9 cellular contexts compared by ENCODE assay signal in the genomic region with DNA sequence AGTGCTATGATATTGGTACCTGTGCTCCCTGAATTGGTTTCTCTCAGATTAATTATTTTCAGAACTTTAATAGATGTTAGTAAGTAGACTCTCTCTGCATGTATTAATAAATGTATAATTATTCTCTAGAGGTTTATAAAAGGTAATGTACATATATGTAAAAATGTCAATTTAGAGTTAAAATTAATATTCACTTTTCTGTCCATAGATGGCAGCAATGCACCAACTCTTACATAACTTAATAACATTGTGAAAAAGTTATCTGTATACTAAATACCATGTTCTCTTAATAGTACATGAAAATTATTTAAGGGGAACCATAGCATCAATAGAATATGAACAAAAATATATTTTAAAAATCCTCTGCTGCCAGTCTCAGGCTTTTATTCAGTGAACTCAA.
A peak's percentile ranks its signal among the peaks of the same experiment; 100 is the strongest.
DNase-seq lines count a peak whose midpoint lies in the region; ATAC-seq, FAIRE-seq and TF ChIP-seq lines count a peak whose summit lies in the region.
"Had no signal": no experiment of that assay in that cellular context is flagged by ENCODE, and none has a peak within 500 bp of the region (broad histone marks: within the 10 kb centered on the region; RNA-seq: fewer than 3 reads in every experiment).

No MANE protein-coding gene starts in this region.

- no peaks in the 10 kb centered on the region for H3K9me2 ChIP-seq in HCT116 (ENCODE audit: insufficient read depth)

- no peak for FAIRE-seq in D721Med (lab: Jason Lieb, UNC)

- TF ChIP-seq EP300 in gastroesophageal sphincter (IDR thresholded peaks at IDR 0.05) = no peak

- H3K4me3 ChIP-seq in HCT116 (replicated peaks in 1 of 2; ENCODE audit: low read depth in 1 of 2, low read length in 2 of 2) (no peak overlapping the region), gastroesophageal sphincter (no peak overlapping the region)
- H3K4me3 ChIP-seq: skin epidermis had no signal

- H3K36me3 ChIP-seq in HCT116 (ENCODE audit: control insufficient read depth in 1 of 2, insufficient read depth in 2 of 2, low read length in 2 of 2) = no peaks in the 10 kb centered on the region
- no peaks in the 10 kb centered on the region for H3K36me3 ChIP-seq in gastroesophageal sphincter

- H3K27ac ChIP-seq in HCT116 (ENCODE audit: low read depth, low read length) = no peak overlapping the region
- H3K27ac ChIP-seq in gastroesophageal sphincter = no peak overlapping the region
- H3K27ac ChIP-seq: skin epidermis had no signal

- TF ChIP-seq CTCF in D721Med (IDR thresholded peaks at IDR 0.05; ENCODE audit: insufficient read depth, missing control alignments) = peak; percentile 68
- TF ChIP-seq CTCF in HCT116 (IDR thresholded peaks at IDR 0.05 in 2 of 3, conservative IDR thresholded peaks at IDR 0.05 in 1 of 3; ENCODE audit: borderline replicate concordance in 1 of 3, insufficient read depth in 1 of 3, low read depth in 2 of 3, low read length in 2 of 3) = peak in 2 of 3 experiments; percentile 6 to 47; a peak in 2 of 6 replicates
- peak in 1 of 4 experiments; percentile 30 for TF ChIP-seq CTCF in gastroesophageal sphincter (IDR thresholded peaks at IDR 0.05)

- no peak overlapping the region for H3K4me2 ChIP-seq in HCT116 (ENCODE audit: low read length)

- no peaks in the 10 kb centered on the region for H3K4me1 Mint-ChIP-seq in activated T-cell treated with anti-CD3 and anti-CD28 coated beads, Interleukin-2, amount 50 U/mL, for 72 hours (ENCODE audit: low read depth)

- DNase-seq in D721Med (ENCODE audit: insufficient read length, low spot score) (no peak), HCT116 (ENCODE audit: low read depth, low spot score) (no peak), SK-MEL-5 (ENCODE audit: low read depth, low spot score) (peak; percentile 34), kidney tubule cell (ENCODE audit: low spot score) (peak; percentile 7), MV-4-11 (lab: John Stamatoyannopoulos, UW) (no peak), SHP77 treated with DMSO at 0.1 percent for 48 hours (lab: John Stamatoyannopoulos, UW) (no peak)
- DNase-seq in activated T-cell treated with anti-CD3 and anti-CD28 coated beads, Interleukin-2, amount 50 U/mL, for 72 hours = no peak

- in situ Hi-C loops in SK-MEL-5 (cut with HindIII; ENCODE audit: low pct_unique_long_range_greater_than_20kb, low sequenced_read_pairs) = no loop called here

- no peak overlapping the region for H3K9ac ChIP-seq in HCT116 (ENCODE audit: low read length)

- H2AFZ ChIP-seq in HCT116 (ENCODE audit: low read depth, low read length, poor library complexity, severe bottlenecking) = peak overlapping the region; percentile 9

- no peaks in the 10 kb centered on the region for H3K79me2 ChIP-seq in HCT116 (ENCODE audit: insufficient read depth, low read length)

- no peaks in the 10 kb centered on the region for H3K27me3 Mint-ChIP-seq in activated T-cell treated with anti-CD3 and anti-CD28 coated beads, Interleukin-2, amount 50 U/mL, for 72 hours (ENCODE audit: low read depth)

- H3K36me3 Mint-ChIP-seq in activated T-cell treated with anti-CD3 and anti-CD28 coated beads, Interleukin-2, amount 50 U/mL, for 72 hours (ENCODE audit: insufficient read depth in 2 of 2) = no peaks in the 10 kb centered on the region

- POLR2A ChIA-PET in HCT116 (lab: Charles Lee) = no interaction called here

- H3K4me1 ChIP-seq in HCT116 (ENCODE audit: control insufficient read depth in 1 of 2, insufficient read depth in 2 of 2, low read length in 2 of 2) (no peaks in the 10 kb centered on the region), gastroesophageal sphincter (no peaks in the 10 kb centered on the region)

- ATAC-seq in HCT116 (no peak), gastroesophageal sphincter (no peak)
- no peak for ATAC-seq in activated T-cell treated with anti-CD3 and anti-CD28 coated beads, Interleukin-2, amount 50 U/mL, for 72 hours (replicated peaks in 1 of 2)

- RAD21 ChIA-PET in HCT116 (lab: Charles Lee; ENCODE audit: low non-redundant PET in 1 of 2, low total read pairs in 2 of 2, uncharacterized antibody in 2 of 2, unreplicated experiment in 2 of 2) = no interaction called here

- CTCF ChIA-PET in HCT116 (lab: Charles Lee) = no interaction called here

- peak; percentile 36; the same call in 1 of the 2 replicates for TF ChIP-seq RAD21 in HCT116 (IDR thresholded peaks at IDR 0.05; ENCODE audit: low read depth)

- no peak overlapping the region for H3K27ac Mint-ChIP-seq in activated T-cell treated with anti-CD3 and anti-CD28 coated beads, Interleukin-2, amount 50 U/mL, for 72 hours

- BruUV-seq in HCT116 (replicated peaks; lab: Mats Ljungman, UMichigan) = no TSS peak

- H4K20me1 ChIP-seq in HCT116 (ENCODE audit: insufficient read depth) = no peaks in the 10 kb centered on the region

- TF ChIP-seq POLR2A in HCT116 (IDR thresholded peaks at IDR 0.05; ENCODE audit: borderline replicate concordance, extremely low read depth, insufficient read depth, insufficient read length) = no peak
- TF ChIP-seq POLR2A in gastroesophageal sphincter (IDR thresholded peaks at IDR 0.05) = no peak

- H3K27me3 ChIP-seq in HCT116 (ENCODE audit: insufficient read depth, low read length) (no peaks in the 10 kb centered on the region), gastroesophageal sphincter (no peaks in the 10 kb centered on the region)

- H3K4me3 Mint-ChIP-seq in activated T-cell treated with anti-CD3 and anti-CD28 coated beads, Interleukin-2, amount 50 U/mL, for 72 hours = no peak overlapping the region

- H3K9me3 Mint-ChIP-seq in activated T-cell treated with anti-CD3 and anti-CD28 coated beads, Interleukin-2, amount 50 U/mL, for 72 hours = no peaks in the 10 kb centered on the region

- intact Hi-C loops in HCT116 (cut with micrococcal nuclease) = loop anchor here (10.0 kb wide), 2 partner anchors 342 to 602 kb away; no protein-coding TSS in a partner anchor

- H3K9me3 ChIP-seq in HCT116 (ENCODE audit: control insufficient read depth in 1 of 2, insufficient read depth in 1 of 2, low read depth in 1 of 2, low read length in 2 of 2) (no peaks in the 10 kb centered on the region), gastroesophageal sphincter (no peaks in the 10 kb centered on the region)

TF ChIP-seq in HCT116, 20 proteins besides CTCF, POLR2A, EP300 and RAD21 (continues in another document):
- TF ChIP-seq YY1 (IDR thresholded peaks at IDR 0.05; ENCODE audit: extremely low read depth, insufficient replicate concordance, low read depth, low read length) = no peak
- TF ChIP-seq, protein P1, sequence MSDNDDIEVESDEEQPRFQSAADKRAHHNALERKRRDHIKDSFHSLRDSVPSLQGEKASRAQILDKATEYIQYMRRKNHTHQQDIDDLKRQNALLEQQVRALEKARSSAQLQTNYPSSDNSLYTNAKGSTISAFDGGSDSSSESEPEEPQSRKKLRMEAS (IDR thresholded peaks at IDR 0.05) = no peak
- TF ChIP-seq, protein P2, sequence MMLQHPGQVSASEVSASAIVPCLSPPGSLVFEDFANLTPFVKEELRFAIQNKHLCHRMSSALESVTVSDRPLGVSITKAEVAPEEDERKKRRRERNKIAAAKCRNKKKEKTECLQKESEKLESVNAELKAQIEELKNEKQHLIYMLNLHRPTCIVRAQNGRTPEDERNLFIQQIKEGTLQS (IDR thresholded peaks at IDR 0.05) = no peak
- TF ChIP-seq ZFX (IDR thresholded peaks at IDR 0.05) = no peak
- TF ChIP-seq ELF1 (IDR thresholded peaks at IDR 0.05; ENCODE audit: borderline replicate concordance, low read depth) = no peak
- no peak for TF ChIP-seq SRF (IDR thresholded peaks at IDR 0.05; ENCODE audit: low read depth)
- TF ChIP-seq, protein P3, sequence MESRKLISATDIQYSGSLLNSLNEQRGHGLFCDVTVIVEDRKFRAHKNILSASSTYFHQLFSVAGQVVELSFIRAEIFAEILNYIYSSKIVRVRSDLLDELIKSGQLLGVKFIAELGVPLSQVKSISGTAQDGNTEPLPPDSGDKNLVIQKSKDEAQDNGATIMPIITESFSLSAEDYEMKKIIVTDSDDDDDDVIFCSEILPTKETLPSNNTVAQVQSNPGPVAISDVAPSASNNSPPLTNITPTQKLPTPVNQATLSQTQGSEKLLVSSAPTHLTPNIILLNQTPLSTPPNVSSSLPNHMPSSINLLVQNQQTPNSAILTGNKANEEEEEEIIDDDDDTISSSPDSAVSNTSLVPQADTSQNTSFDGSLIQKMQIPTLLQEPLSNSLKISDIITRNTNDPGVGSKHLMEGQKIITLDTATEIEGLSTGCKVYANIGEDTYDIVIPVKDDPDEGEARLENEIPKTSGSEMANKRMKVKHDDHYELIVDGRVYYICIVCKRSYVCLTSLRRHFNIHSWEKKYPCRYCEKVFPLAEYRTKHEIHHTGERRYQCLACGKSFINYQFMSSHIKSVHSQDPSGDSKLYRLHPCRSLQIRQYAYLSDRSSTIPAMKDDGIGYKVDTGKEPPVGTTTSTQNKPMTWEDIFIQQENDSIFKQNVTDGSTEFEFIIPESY (IDR thresholded peaks at IDR 0.05; ENCODE audit: extremely low read depth, insufficient replicate concordance, low read length) = no peak
- TF ChIP-seq, protein P4, sequence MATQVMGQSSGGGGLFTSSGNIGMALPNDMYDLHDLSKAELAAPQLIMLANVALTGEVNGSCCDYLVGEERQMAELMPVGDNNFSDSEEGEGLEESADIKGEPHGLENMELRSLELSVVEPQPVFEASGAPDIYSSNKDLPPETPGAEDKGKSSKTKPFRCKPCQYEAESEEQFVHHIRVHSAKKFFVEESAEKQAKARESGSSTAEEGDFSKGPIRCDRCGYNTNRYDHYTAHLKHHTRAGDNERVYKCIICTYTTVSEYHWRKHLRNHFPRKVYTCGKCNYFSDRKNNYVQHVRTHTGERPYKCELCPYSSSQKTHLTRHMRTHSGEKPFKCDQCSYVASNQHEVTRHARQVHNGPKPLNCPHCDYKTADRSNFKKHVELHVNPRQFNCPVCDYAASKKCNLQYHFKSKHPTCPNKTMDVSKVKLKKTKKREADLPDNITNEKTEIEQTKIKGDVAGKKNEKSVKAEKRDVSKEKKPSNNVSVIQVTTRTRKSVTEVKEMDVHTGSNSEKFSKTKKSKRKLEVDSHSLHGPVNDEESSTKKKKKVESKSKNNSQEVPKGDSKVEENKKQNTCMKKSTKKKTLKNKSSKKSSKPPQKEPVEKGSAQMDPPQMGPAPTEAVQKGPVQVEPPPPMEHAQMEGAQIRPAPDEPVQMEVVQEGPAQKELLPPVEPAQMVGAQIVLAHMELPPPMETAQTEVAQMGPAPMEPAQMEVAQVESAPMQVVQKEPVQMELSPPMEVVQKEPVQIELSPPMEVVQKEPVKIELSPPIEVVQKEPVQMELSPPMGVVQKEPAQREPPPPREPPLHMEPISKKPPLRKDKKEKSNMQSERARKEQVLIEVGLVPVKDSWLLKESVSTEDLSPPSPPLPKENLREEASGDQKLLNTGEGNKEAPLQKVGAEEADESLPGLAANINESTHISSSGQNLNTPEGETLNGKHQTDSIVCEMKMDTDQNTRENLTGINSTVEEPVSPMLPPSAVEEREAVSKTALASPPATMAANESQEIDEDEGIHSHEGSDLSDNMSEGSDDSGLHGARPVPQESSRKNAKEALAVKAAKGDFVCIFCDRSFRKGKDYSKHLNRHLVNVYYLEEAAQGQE (IDR thresholded peaks at IDR 0.05; ENCODE audit: low read depth) = no peak
- TF ChIP-seq CBX3 (IDR thresholded peaks at IDR 0.05; ENCODE audit: low read depth) = no peak
- TF ChIP-seq EGR1 (IDR thresholded peaks at IDR 0.05; ENCODE audit: low read depth) = no peak
- TF ChIP-seq CEBPB (IDR thresholded peaks at IDR 0.05; ENCODE audit: low read depth) = no peak
- TF ChIP-seq SIN3A (IDR thresholded peaks at IDR 0.05; ENCODE audit: low read depth) = no peak

Comparison
In these comparisons a context has a peak if more than half of its experiments do, and no peak if none do; other contexts are left out.
1. DNase-seq: peak in SK-MEL-5 (single experiment) and kidney tubule cell (single experiment); none in D721Med (single experiment), HCT116 (single experiment), activated T-cell treated with anti-CD3 and anti-CD28 coated beads, Interleukin-2, amount 50 U/mL, for 72 hours (0 of 2), MV-4-11 (single experiment) and SHP77 treated with DMSO at 0.1 percent for 48 hours (single experiment).